ENCODE assay signal across 3 cellular contexts in the genomic region with DNA sequence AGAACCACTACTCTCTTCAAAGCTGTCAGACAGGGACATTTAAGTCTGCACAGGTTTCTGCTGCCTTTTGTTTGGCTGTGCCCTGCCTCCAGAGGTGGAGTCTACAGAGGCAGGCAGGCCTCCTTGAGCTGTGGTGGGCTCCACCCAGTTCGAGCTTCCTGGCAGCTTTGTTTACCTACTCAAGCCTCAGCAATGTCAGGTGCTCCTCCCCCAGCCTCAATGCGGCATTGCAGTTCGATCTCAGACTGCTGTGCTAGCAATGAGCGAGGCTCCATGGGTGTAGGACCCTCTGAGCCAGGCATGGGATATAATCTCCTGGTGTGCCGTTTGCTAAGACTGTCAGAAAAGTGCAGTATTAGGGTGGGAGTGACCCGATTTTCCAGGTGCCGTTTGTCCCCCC. TPM values are rescaled to one million over a fixed set of nuclear protein-coding genes. Genes with fewer than 3 reads are reported as not detected.
"Had no signal": no experiment of that assay in that cellular context is flagged by ENCODE, and none has a peak within 500 bp of the region (broad histone marks: within the 10 kb centered on the region; RNA-seq: fewer than 3 reads in every experiment).

No MANE protein-coding gene starts in this region.

RNA-seq across cellular contexts. Expression of a gene that starts 31.0 kb away (rescaled TPM):
- polyA plus RNA-seq: endothelial cell of umbilical vein; immature natural killer cell; naive thymus-derived CD4-positive, alpha-beta T cell had no signal
